In genomic region chr5:132261881-132262845, GRCh38 we compare ENCODE assay signal across 13 cellular contexts. TPM values are rescaled to one million over a fixed set of nuclear protein-coding genes. Genes with fewer than 3 reads are reported as not detected.
DNase-seq lines count a peak whose midpoint lies in the region; ATAC-seq and TF ChIP-seq lines count a peak whose summit lies in the region.
"Had no signal": no experiment of that assay in that cellular context is flagged by ENCODE, and none has a peak within 500 bp of the region (broad histone marks: within the 10 kb centered on the region; RNA-seq: fewer than 3 reads in every experiment).

No MANE protein-coding gene starts in this region.

- no peaks in the 10 kb centered on the region for H3K36me3 Mint-ChIP-seq in CD14-positive monocyte
- H3K36me3 Mint-ChIP-seq: naive thymus-derived CD8-positive, alpha-beta T cell had no signal

- CTCF ChIA-PET in RWPE1 (lab: Yijun Ruan, JAX) = interaction anchor here (0.5 to 1.1 kb wide), 7 partner anchors 10 to 292 kb away, joined by 3 to 6 read pairs (median 5); no protein-coding TSS in a partner anchor

- intact Hi-C loops in CD14-positive monocyte (cut with micrococcal nuclease) (no loop called here), dorsolateral prefrontal cortex (cut with DNase I) (loop anchor here in 1 of 2 donors (2.0 kb wide), 1 partner anchor 33 kb away; the partner anchor contains the start of gene SLC22A4), sciatic nerve (cut with DNase I) (no loop called here)

- peaks cover 13% of the 10 kb centered on the region for H3K4me1 Mint-ChIP-seq in CD14-positive monocyte

- TF ChIP-seq CTCF in CD14-positive monocyte (IDR thresholded peaks at IDR 0.05) = no peak
- no peak for TF ChIP-seq CTCF in RWPE1 (conservative IDR thresholded peaks at IDR 0.05; ENCODE audit: low read depth)
- TF ChIP-seq CTCF in dorsolateral prefrontal cortex (IDR thresholded peaks at IDR 0.05 in 54 of 56, conservative IDR thresholded peaks at IDR 0.05 in 2 of 56; ENCODE audit: low read depth in 1 of 56, partially characterized antibody in 56 of 56) = no peak

- peaks cover 15 to 30% (median 24%) of the 10 kb centered on the region in 3 donors for H3K27me3 Mint-ChIP-seq in CD14-positive monocyte (ENCODE audit: low read depth in 3 of 3)

- no peak overlapping the region for H3K4me3 Mint-ChIP-seq in CD14-positive monocyte
- H3K4me3 Mint-ChIP-seq: naive thymus-derived CD8-positive, alpha-beta T cell; T-helper 1 cell treated with Interleukin-12 subunit alpha and Interleukin-12 subunit beta and Interleukin-4 antibody, amounts not matched to agents 30 μg/mL and 1 μg/mL, for 36 hours had no signal

- POLR2A ChIA-PET in RWPE1 (lab: Yijun Ruan, JAX; ENCODE audit: low non-redundant PET) = interaction anchor here (1.0 kb wide), 1 partner anchor 32 kb away, joined by 3 read pairs; the partner anchor contains the start of gene SLC22A4

- H3K9me3 Mint-ChIP-seq in CD14-positive monocyte = peaks cover 0 to 3% (median 0%) of the 10 kb centered on the region in 7 donors
- H3K9me3 Mint-ChIP-seq: naive thymus-derived CD8-positive, alpha-beta T cell; T-helper 1 cell treated with Interleukin-12 subunit alpha and Interleukin-12 subunit beta and Interleukin-4 antibody, amounts not matched to agents 30 μg/mL and 1 μg/mL, for 36 hours had no signal

- peak overlapping the region in 3 of 7 donors; percentile 2 to 54 (median 12) for H3K27ac Mint-ChIP-seq in CD14-positive monocyte
- H3K27ac Mint-ChIP-seq: naive thymus-derived CD8-positive, alpha-beta T cell; T-helper 1 cell treated with Interleukin-12 subunit alpha and Interleukin-12 subunit beta and Interleukin-4 antibody, amounts not matched to agents 30 μg/mL and 1 μg/mL, for 36 hours had no signal

- H3K27me3 ChIP-seq in dorsolateral prefrontal cortex = peaks cover 0 to 4% (median 0%) of the 10 kb centered on the region in 45 donors
- H3K27me3 ChIP-seq: thyroid gland had no signal

- peak; percentile 27 for DNase-seq in CD14-positive monocyte (ENCODE audit: low spot score)
- no peak for DNase-seq in RWPE1 (ENCODE audit: low spot score)
- peak in 1 of 10 donors; percentile 63 for DNase-seq in dorsolateral prefrontal cortex
- DNase-seq in sciatic nerve (ENCODE audit: low spot score) = peak; percentile 50
- DNase-seq in anterior cingulate cortex (lab: John Stamatoyannopoulos, UW) = no peak
- DNase-seq: PC-3 had no signal

- H3K27ac ChIP-seq in RWPE1 = peak overlapping the region; percentile 98
- H3K27ac ChIP-seq in dorsolateral prefrontal cortex = peak overlapping the region in 30 of 59 donors; percentile 3 to 93 (median 85)

- no peak overlapping the region for H3K4me3 ChIP-seq in dorsolateral prefrontal cortex
- H3K4me3 ChIP-seq: heart left ventricle, thyroid gland had no signal

- ATAC-seq in sciatic nerve (no peak), GM21515 (IDR thresholded peaks at IDR 0.05; ENCODE audit: unreplicated experiment) (no peak), HG02840 (IDR thresholded peaks at IDR 0.05; ENCODE audit: low FRiP score, unreplicated experiment) (no peak), GM21360 (IDR thresholded peaks at IDR 0.05; ENCODE audit: unreplicated experiment) (no peak)
- ATAC-seq: heart left ventricle; naive thymus-derived CD8-positive, alpha-beta T cell; PC-3 had no signal

RNA-seq across cellular contexts. Expression of gene PDLIM4, which starts 4.7 kb away (rescaled TPM):
- not detected for polyA plus RNA-seq in CD14-positive monocyte
- total RNA-seq in dorsolateral prefrontal cortex (10 to 100 TPM in 102 of 120 experiments, 1 to 10 TPM in 18; 4.7 to 42.5 (median 14.7) TPM), sciatic nerve (50.2 TPM)
- total RNA-seq: naive thymus-derived CD8-positive, alpha-beta T cell had no signal
- polyA plus RNA-seq: naive thymus-derived CD8-positive, alpha-beta T cell had no signal

RNA-seq across cellular contexts. Expression of gene SLC22A4, which starts 32.0 kb away (rescaled TPM):
- polyA plus RNA-seq in CD14-positive monocyte = 10 to 100 TPM; 12.2 to 13.0 TPM
- total RNA-seq in dorsolateral prefrontal cortex (1 to 10 TPM; 1.2 to 7.4 (median 3.0) TPM), sciatic nerve (5.7 TPM)
- total RNA-seq: naive thymus-derived CD8-positive, alpha-beta T cell had no signal
- polyA plus RNA-seq: naive thymus-derived CD8-positive, alpha-beta T cell had no signal

RNA-seq across cellular contexts. Expression of gene P4HA2, which starts 34.5 kb away (rescaled TPM):
- polyA plus RNA-seq in CD14-positive monocyte = under 1 TPM; 0.45 to 0.99 TPM
- total RNA-seq in dorsolateral prefrontal cortex = 10 to 100 TPM; 11.8 to 97.5 (median 27.5) TPM
- total RNA-seq in sciatic nerve = 26.9 TPM
- total RNA-seq: naive thymus-derived CD8-positive, alpha-beta T cell had no signal

Comparison
In these comparisons a context has a peak if more than half of its experiments do, and no peak if none do; other contexts are left out.
1. DNase-seq: peak in CD14-positive monocyte (single experiment) and sciatic nerve (single experiment); none in RWPE1 (single experiment) and anterior cingulate cortex (0 of 58).